ENCODE assay signal across 17 cellular contexts in genomic region chr13:26664942-26665341, GRCh38.
DNase-seq lines count a peak whose midpoint lies in the region; ATAC-seq and TF ChIP-seq lines count a peak whose summit lies in the region.
"Had no signal": no experiment of that assay in that cellular context is flagged by ENCODE, and none has a peak within 500 bp of the region (broad histone marks: within the 10 kb centered on the region; RNA-seq: fewer than 3 reads in every experiment).

No MANE protein-coding gene starts in this region.

- H3K79me2 ChIP-seq in DOHH2 (ENCODE audit: control insufficient read depth, low read length) = peaks cover 36% of the 10 kb centered on the region

- TF ChIP-seq CTCF in DOHH2 (IDR thresholded peaks at IDR 0.05; ENCODE audit: low read depth, low read length, poor library complexity, severe bottlenecking) = no peak

- peak overlapping the region; percentile 77 for H3K4me3 ChIP-seq in DOHH2 (ENCODE audit: low read length)
- H3K4me3 ChIP-seq: GM12878 had no signal

- H3K27ac ChIP-seq in DOHH2 (ENCODE audit: low read depth, low read length) = peak overlapping the region; percentile 91

- H3K9me3 ChIP-seq in DOHH2 (ENCODE audit: control insufficient read depth, insufficient read depth, low read length) = no peaks in the 10 kb centered on the region
- H3K9me3 ChIP-seq: BE2C had no signal

- no peaks in the 10 kb centered on the region for H3K9me2 ChIP-seq in DOHH2 (replicated peaks; ENCODE audit: control insufficient read depth, low read length)

- no peaks in the 10 kb centered on the region for H4K20me1 ChIP-seq in DOHH2 (ENCODE audit: control insufficient read depth, insufficient read depth, low read depth, low read length)

- peaks cover 21% of the 10 kb centered on the region for H3F3A ChIP-seq in DOHH2 (ENCODE audit: control insufficient read depth, insufficient read depth)

- peaks cover 22% of the 10 kb centered on the region for H3K36me3 ChIP-seq in DOHH2 (ENCODE audit: control insufficient read depth, low read length)
- H3K36me3 ChIP-seq: BE2C had no signal

- peak in 2 of 3 experiments; percentile 23 to 82 for DNase-seq in NCI-H1417 (lab: John Stamatoyannopoulos, UW)
- peak; percentile 89 for DNase-seq in NCI-H69 (lab: John Stamatoyannopoulos, UW)
- DNase-seq in left kidney (ENCODE audit: low read depth, low spot score) = peak; percentile 46
- no peak for DNase-seq in cortex of kidney (lab: John Stamatoyannopoulos, UW)
- DNase-seq in CD1c-positive myeloid dendritic cell (ENCODE audit: extremely low spot score) = no peak
- DNase-seq: BE2C; CD8-positive, alpha-beta memory T cell; H9; IMR-90; MV-4-11; NCI-H1930; NCI-H2227 treated with DMSO at 0.1 percent for 48 hours; NCI-H774; SHP77 treated with DMSO at 0.1 percent for 48 hours had no signal

- no peak for ATAC-seq in HG02938 (IDR thresholded peaks at IDR 0.05; ENCODE audit: unreplicated experiment)
- ATAC-seq: GM12878 had no signal

- H3K4me1 ChIP-seq in DOHH2 (ENCODE audit: control insufficient read depth, low read length) = peaks cover 76% of the 10 kb centered on the region
- H3K4me1 ChIP-seq: BE2C had no signal

- H3K4me2 ChIP-seq in DOHH2 (ENCODE audit: low read length) = peak overlapping the region; percentile 91

- H3K27me3 ChIP-seq in DOHH2 (ENCODE audit: control insufficient read depth, low read length) = no peaks in the 10 kb centered on the region
- H3K27me3 ChIP-seq: BE2C had no signal

Comparison
In these comparisons a context has a peak if more than half of its experiments do, and no peak if none do; other contexts are left out.
1. DNase-seq: peak in NCI-H1417 (2 of 3), NCI-H69 (single experiment) and left kidney (single experiment); none in cortex of kidney (single experiment) and CD1c-positive myeloid dendritic cell (single experiment).